Comparison of ENCODE assay signal across 15 cellular contexts in genomic region chr10:1577371-1577770, GRCh38.
"Had no signal": no experiment of that assay in that cellular context is flagged by ENCODE, and none has a peak within 500 bp of the region (broad histone marks: within the 10 kb centered on the region; RNA-seq: fewer than 3 reads in every experiment).

No MANE protein-coding gene starts in this region.

- H3K27ac ChIP-seq: brain microvascular endothelial cell, neural progenitor cell, ovary, thyroid gland had no signal

- H3K9me3 ChIP-seq: ovary, thyroid gland had no signal

- H3K36me3 Mint-ChIP-seq: activated naive CD8-positive, alpha-beta T cell treated with anti-CD3 and anti-CD28 coated beads, Interleukin-2, amount 10 ng/mL, durations not matched to agents 7 days and 5 days; neural progenitor cell had no signal

- H3K36me3 ChIP-seq: brain microvascular endothelial cell, neural progenitor cell, ovary, thyroid gland had no signal

- ATAC-seq: T-helper 17 cell had no signal

- H3K27me3 Mint-ChIP-seq: activated naive CD8-positive, alpha-beta T cell treated with anti-CD3 and anti-CD28 coated beads, Interleukin-2, amount 10 ng/mL, durations not matched to agents 7 days and 5 days had no signal

- H3K4me1 ChIP-seq: thyroid gland had no signal

- H3K27ac Mint-ChIP-seq: activated naive CD8-positive, alpha-beta T cell treated with anti-CD3 and anti-CD28 coated beads, Interleukin-2, amount 10 ng/mL, durations not matched to agents 7 days and 5 days; activated T-helper 1 cell treated with anti-CD3 and anti-CD28 coated beads, Interleukin-12 subunit alpha, Interleukin-12 subunit beta, Interleukin-2, Interleukin-4 antibody, amounts not matched to agents 30 ng/mL and 10 ng/mL and 1 ng/mL, durations not matched to agents 14 hours and 24 hours and 36 hours; neural progenitor cell; T-helper 17 cell had no signal

- DNase-seq: activated CD4-positive, alpha-beta T cell treated with anti-CD3 and anti-CD28 coated beads for 48 hours; activated naive CD8-positive, alpha-beta T cell treated with anti-CD3 and anti-CD28 coated beads, Interleukin-2, amount 10 ng/mL, durations not matched to agents 7 days and 5 days; anterior cingulate cortex; brain microvascular endothelial cell; cortex of kidney; effector CD8-positive, alpha-beta T cell; foreskin fibroblast; midbrain; ovary; stimulated activated CD4-positive, alpha-beta T cell treated with anti-CD3 and anti-CD28 coated beads, Interleukin-12 subunit alpha, Interleukin-12 subunit beta, amount 100 ng/mL, for 4 hours; stimulated activated CD4-positive, alpha-beta T cell treated with anti-CD3 and anti-CD28 coated beads, Interleukin-2, amount 100 ng/mL, for 24 hours; T-helper 17 cell; thyroid gland had no signal

- H3K4me3 Mint-ChIP-seq: activated naive CD8-positive, alpha-beta T cell treated with anti-CD3 and anti-CD28 coated beads, Interleukin-2, amount 10 ng/mL, durations not matched to agents 7 days and 5 days; activated T-helper 1 cell treated with anti-CD3 and anti-CD28 coated beads, Interleukin-12 subunit alpha, Interleukin-12 subunit beta, Interleukin-2, Interleukin-4 antibody, amounts not matched to agents 30 ng/mL and 10 ng/mL and 1 ng/mL, durations not matched to agents 14 hours and 24 hours and 36 hours; neural progenitor cell; T-helper 17 cell had no signal

- H3K27me3 ChIP-seq: brain microvascular endothelial cell, neural progenitor cell, ovary, thyroid gland had no signal

- H2AFZ ChIP-seq: neural progenitor cell had no signal

- H3K4me3 ChIP-seq: neural progenitor cell, ovary, thyroid gland had no signal

- H3K4me2 ChIP-seq: neural progenitor cell had no signal

- H3K9me3 Mint-ChIP-seq: activated naive CD8-positive, alpha-beta T cell treated with anti-CD3 and anti-CD28 coated beads, Interleukin-2, amount 10 ng/mL, durations not matched to agents 7 days and 5 days; activated T-helper 1 cell treated with anti-CD3 and anti-CD28 coated beads, Interleukin-12 subunit alpha, Interleukin-12 subunit beta, Interleukin-2, Interleukin-4 antibody, amounts not matched to agents 30 ng/mL and 10 ng/mL and 1 ng/mL, durations not matched to agents 14 hours and 24 hours and 36 hours; neural progenitor cell had no signal

- H3K9ac ChIP-seq: neural progenitor cell had no signal
